In genomic region chr9:86163503-86163902, GRCh38 we compare ENCODE assay signal across 1 cellular context.
TF ChIP-seq lines count a peak whose summit lies in the region.

No MANE protein-coding gene starts in this region.

TF ChIP-seq in HepG2, 621 proteins besides CTCF, POLR2A, EP300 and RAD21 (continued from another document):
- TF ChIP-seq ZNF142 (CRISPR knock-in tag; IDR thresholded peaks at IDR 0.05): no peak
- TF ChIP-seq ZNF136 (CRISPR knock-in tag; IDR thresholded peaks at IDR 0.05; ENCODE audit: low read depth): no peak
- no peak for TF ChIP-seq HMGA1 (CRISPR knock-in tag; conservative IDR thresholded peaks at IDR 0.05)
- TF ChIP-seq CREB1 (IDR thresholded peaks at IDR 0.05): 0 out of 2 replicates have a peak, but pooled peaks have one; percentile 19
- TF ChIP-seq CREB1 (CRISPR knock-in tag; IDR thresholded peaks at IDR 0.05): no peak
TF ChIP-seq in HepG2: peak in this region for 3.
